ENCODE assay signal across 19 cellular contexts in genomic region chr19:15286688-15287355, GRCh38. TPM values are rescaled to one million over a fixed set of nuclear protein-coding genes. Genes with fewer than 3 reads are reported as not detected.
DNase-seq lines count a peak whose midpoint lies in the region; ATAC-seq lines count a peak whose summit lies in the region.
"Had no signal": no experiment of that assay in that cellular context is flagged by ENCODE, and none has a peak within 500 bp of the region (broad histone marks: within the 10 kb centered on the region; RNA-seq: fewer than 3 reads in every experiment).

No MANE protein-coding gene starts in this region.

- no peak overlapping the region for H3K4me2 ChIP-seq in mesenchymal stem cell (ENCODE audit: low read length, poor library complexity, severe bottlenecking)
- H3K4me2 ChIP-seq: PC-9 had no signal

- no peak overlapping the region for H2AK5ac ChIP-seq in mesenchymal stem cell (ENCODE audit: low read length, severe bottlenecking)

- H3K36me3 Mint-ChIP-seq in activated naive CD4-positive, alpha-beta T cell treated with anti-CD3 and anti-CD28 coated beads, Interleukin-2, amount 50 U/mL, for 24 hours: no peaks in the 10 kb centered on the region
- peaks cover 2% of the 10 kb centered on the region for H3K36me3 Mint-ChIP-seq in activated naive CD4-positive, alpha-beta T cell treated with anti-CD3 and anti-CD28 coated beads, Interleukin-2, amount 10 ng/mL, durations not matched to agents 7 days and 5 days
- peaks cover 0 to 3% of the 10 kb centered on the region in 2 donors for H3K36me3 Mint-ChIP-seq in stimulated activated naive B cell treated with anti-CD40 and anti-IgM and Interleukin-4, amounts not matched to agents 10 μg/mL and 1 μg/mL and 100 μg/mL, for 72 hours
- peaks cover under 1% of the 10 kb centered on the region for H3K36me3 Mint-ChIP-seq in activated T-helper 2 cell treated with anti-CD3 and anti-CD28 coated beads, Interferon-gamma antibody, Interleukin-2, Interleukin-4, amounts not matched to agents 10 μg/mL and 5 μg/mL and 100 μg/mL, durations not matched to agents 14 hours and 24 hours and 36 hours (ENCODE audit: low read depth)

- H2AFZ ChIP-seq in mesenchymal stem cell (ENCODE audit: low read depth, low read length): no peak overlapping the region
- H2AFZ ChIP-seq: PC-9 had no signal

- H3K27ac ChIP-seq in mesenchymal stem cell (ENCODE audit: low read length, poor library complexity, severe bottlenecking): no peak overlapping the region
- H3K27ac ChIP-seq: coronary artery, PC-9, thoracic aorta had no signal

- no peak overlapping the region for H3K18ac ChIP-seq in mesenchymal stem cell (ENCODE audit: low read depth in 1 of 2, low read length in 2 of 2)

- H3K27me3 Mint-ChIP-seq in activated naive CD4-positive, alpha-beta T cell treated with anti-CD3 and anti-CD28 coated beads, Interleukin-2, amount 50 U/mL, for 24 hours: no peaks in the 10 kb centered on the region
- H3K27me3 Mint-ChIP-seq in activated naive CD4-positive, alpha-beta T cell treated with anti-CD3 and anti-CD28 coated beads, Interleukin-2, amount 10 ng/mL, durations not matched to agents 7 days and 5 days: no peaks in the 10 kb centered on the region
- no peaks in the 10 kb centered on the region for H3K27me3 Mint-ChIP-seq in stimulated activated naive B cell treated with anti-CD40 and anti-IgM and Interleukin-4, amounts not matched to agents 10 μg/mL and 1 μg/mL and 100 μg/mL, for 72 hours
- no peaks in the 10 kb centered on the region for H3K27me3 Mint-ChIP-seq in activated T-helper 2 cell treated with anti-CD3 and anti-CD28 coated beads, Interferon-gamma antibody, Interleukin-2, Interleukin-4, amounts not matched to agents 10 μg/mL and 5 μg/mL and 100 μg/mL, durations not matched to agents 14 hours and 24 hours and 36 hours (ENCODE audit: low read depth)

- H3K4me1 ChIP-seq in iPS-15b (ENCODE audit: control insufficient read depth, insufficient read depth, low read length) (peaks cover 42% of the 10 kb centered on the region), mesenchymal stem cell (ENCODE audit: control insufficient read depth, insufficient read depth, low read depth, low read length) (peaks cover 41% of the 10 kb centered on the region)

- H3K14ac ChIP-seq in mesenchymal stem cell (ENCODE audit: low read length in 2 of 2): no peak overlapping the region

- intact Hi-C loops in activated T-helper 2 cell treated with anti-CD3 and anti-CD28 coated beads, Interferon-gamma antibody, Interleukin-2, Interleukin-4, amounts not matched to agents 10 μg/mL and 5 μg/mL and 100 μg/mL, durations not matched to agents 14 hours and 24 hours and 36 hours (cut with micrococcal nuclease): loop anchor here (5.0 kb wide), 2 partner anchors 35 to 90 kb away; partner anchors contain the start of gene AKAP8

- no peak overlapping the region for H3K4me3 ChIP-seq in iPS-15b (ENCODE audit: low read depth, low read length)
- no peak overlapping the region for H3K4me3 ChIP-seq in mesenchymal stem cell (ENCODE audit: insufficient read depth in 1 of 2, low read depth in 1 of 2, low read length in 2 of 2)
- H3K4me3 ChIP-seq: coronary artery, PC-9, thoracic aorta had no signal

- DNase-seq in activated naive CD4-positive, alpha-beta T cell treated with anti-CD3 and anti-CD28 coated beads, Interleukin-2, amount 10 ng/mL, durations not matched to agents 7 days and 5 days: no peak
- DNase-seq in RPMI8226: peak; percentile 52
- DNase-seq in stimulated activated naive B cell treated with anti-CD40 and anti-IgM and Interleukin-4, amounts not matched to agents 10 μg/mL and 1 μg/mL and 100 μg/mL, for 72 hours: no peak
- DNase-seq in AG08396 (ENCODE audit: low spot score): no peak
- no peak for DNase-seq in mesenchymal stem cell
- DNase-seq in activated T-helper 2 cell treated with anti-CD3 and anti-CD28 coated beads, Interferon-gamma antibody, Interleukin-2, Interleukin-4, amounts not matched to agents 10 μg/mL and 5 μg/mL and 100 μg/mL, durations not matched to agents 14 hours and 24 hours and 36 hours (ENCODE audit: low spot score): no peak
- DNase-seq: activated CD4-positive, alpha-beta T cell treated with anti-CD3 and anti-CD28 coated beads for 4 hours; H7; hippocampal formation; kidney; NCI-H2081 treated with DMSO at 0.1 percent for 48 hours; NCI-H526; PC-9; T-helper 9 cell had no signal

- 94% methylated on average over 2 of the region's 4 CpGs for WGBS in mesenchymal stem cell

- H2BK15ac ChIP-seq in mesenchymal stem cell (ENCODE audit: low read depth, poor library complexity, severe bottlenecking): no peak overlapping the region

- peak overlapping the region; percentile 50 for H3K9ac ChIP-seq in iPS-15b (ENCODE audit: low read depth, low read length)
- no peak overlapping the region for H3K9ac ChIP-seq in mesenchymal stem cell (ENCODE audit: low read length)

- H3K36me3 ChIP-seq in iPS-15b (ENCODE audit: control insufficient read depth, insufficient read depth, low read length) (no peaks in the 10 kb centered on the region), mesenchymal stem cell (ENCODE audit: control insufficient read depth in 1 of 2, insufficient read depth in 2 of 2, low read depth in 1 of 2, low read length in 2 of 2) (peaks cover 0 to 2% of the 10 kb centered on the region in 2 experiments)
- H3K36me3 ChIP-seq: thoracic aorta had no signal

- no peak for ATAC-seq in stimulated activated naive B cell treated with anti-CD40 and anti-IgM and Interleukin-4, amounts not matched to agents 10 μg/mL and 1 μg/mL and 100 μg/mL, for 72 hours (replicated peaks)

- H3K9me3 ChIP-seq in iPS-15b (ENCODE audit: control insufficient read depth, insufficient read depth, low read length) (no peaks in the 10 kb centered on the region), mesenchymal stem cell (ENCODE audit: control insufficient read depth, low read length) (no peaks in the 10 kb centered on the region)
- H3K9me3 ChIP-seq: thoracic aorta had no signal

- CTCF ChIA-PET in activated naive CD4-positive, alpha-beta T cell treated with anti-CD3 and anti-CD28 coated beads, Interleukin-2, amount 10 ng/mL, durations not matched to agents 7 days and 5 days (lab: Charles Lee): no interaction called here

- H4K91ac ChIP-seq in mesenchymal stem cell (ENCODE audit: low read length): no peak overlapping the region

- H3K27me3 ChIP-seq in iPS-15b (ENCODE audit: control insufficient read depth, insufficient read depth, low read length): no peaks in the 10 kb centered on the region
- no peaks in the 10 kb centered on the region for H3K27me3 ChIP-seq in mesenchymal stem cell (ENCODE audit: control insufficient read depth in 1 of 2, insufficient read depth in 1 of 2, low read length in 2 of 2)

- H3K27ac Mint-ChIP-seq in activated naive CD4-positive, alpha-beta T cell treated with anti-CD3 and anti-CD28 coated beads, Interleukin-2, amount 50 U/mL, for 24 hours: peak overlapping the region; percentile 65
- H3K27ac Mint-ChIP-seq in activated naive CD4-positive, alpha-beta T cell treated with anti-CD3 and anti-CD28 coated beads, Interleukin-2, amount 10 ng/mL, durations not matched to agents 7 days and 5 days: no peak overlapping the region
- peak overlapping the region; percentile 47 for H3K27ac Mint-ChIP-seq in stimulated activated naive B cell treated with anti-CD40 and anti-IgM and Interleukin-4, amounts not matched to agents 10 μg/mL and 1 μg/mL and 100 μg/mL, for 72 hours
- no peak overlapping the region for H3K27ac Mint-ChIP-seq in activated T-helper 2 cell treated with anti-CD3 and anti-CD28 coated beads, Interferon-gamma antibody, Interleukin-2, Interleukin-4, amounts not matched to agents 10 μg/mL and 5 μg/mL and 100 μg/mL, durations not matched to agents 14 hours and 24 hours and 36 hours

- H3K23ac ChIP-seq in mesenchymal stem cell (ENCODE audit: low read length in 2 of 2): no peak overlapping the region

- H2BK12ac ChIP-seq in mesenchymal stem cell (ENCODE audit: low read length in 2 of 2): no peak overlapping the region

- H3K9me3 Mint-ChIP-seq in activated naive CD4-positive, alpha-beta T cell treated with anti-CD3 and anti-CD28 coated beads, Interleukin-2, amount 50 U/mL, for 24 hours: no peaks in the 10 kb centered on the region
- no peaks in the 10 kb centered on the region for H3K9me3 Mint-ChIP-seq in activated naive CD4-positive, alpha-beta T cell treated with anti-CD3 and anti-CD28 coated beads, Interleukin-2, amount 10 ng/mL, durations not matched to agents 7 days and 5 days
- no peaks in the 10 kb centered on the region for H3K9me3 Mint-ChIP-seq in stimulated activated naive B cell treated with anti-CD40 and anti-IgM and Interleukin-4, amounts not matched to agents 10 μg/mL and 1 μg/mL and 100 μg/mL, for 72 hours
- no peaks in the 10 kb centered on the region for H3K9me3 Mint-ChIP-seq in activated T-helper 2 cell treated with anti-CD3 and anti-CD28 coated beads, Interferon-gamma antibody, Interleukin-2, Interleukin-4, amounts not matched to agents 10 μg/mL and 5 μg/mL and 100 μg/mL, durations not matched to agents 14 hours and 24 hours and 36 hours
- H3K9me3 Mint-ChIP-seq: neural crest cell had no signal

- H3K4ac ChIP-seq in mesenchymal stem cell (ENCODE audit: low read depth in 1 of 2, low read length in 2 of 2): no peak overlapping the region

- H2BK120ac ChIP-seq in mesenchymal stem cell (ENCODE audit: low read depth, low read length): no peak overlapping the region

- H3K4me1 Mint-ChIP-seq in activated naive CD4-positive, alpha-beta T cell treated with anti-CD3 and anti-CD28 coated beads, Interleukin-2, amount 50 U/mL, for 24 hours: peaks cover 98% of the 10 kb centered on the region
- H3K4me1 Mint-ChIP-seq in activated naive CD4-positive, alpha-beta T cell treated with anti-CD3 and anti-CD28 coated beads, Interleukin-2, amount 10 ng/mL, durations not matched to agents 7 days and 5 days: peaks cover 90% of the 10 kb centered on the region
- H3K4me1 Mint-ChIP-seq in stimulated activated naive B cell treated with anti-CD40 and anti-IgM and Interleukin-4, amounts not matched to agents 10 μg/mL and 1 μg/mL and 100 μg/mL, for 72 hours: peaks cover 68 to 96% of the 10 kb centered on the region in 2 donors
- peaks cover 80% of the 10 kb centered on the region for H3K4me1 Mint-ChIP-seq in activated T-helper 2 cell treated with anti-CD3 and anti-CD28 coated beads, Interferon-gamma antibody, Interleukin-2, Interleukin-4, amounts not matched to agents 10 μg/mL and 5 μg/mL and 100 μg/mL, durations not matched to agents 14 hours and 24 hours and 36 hours (ENCODE audit: low read depth)

- peak overlapping the region; percentile 26 for H3K4me3 Mint-ChIP-seq in activated naive CD4-positive, alpha-beta T cell treated with anti-CD3 and anti-CD28 coated beads, Interleukin-2, amount 50 U/mL, for 24 hours
- no peak overlapping the region for H3K4me3 Mint-ChIP-seq in activated naive CD4-positive, alpha-beta T cell treated with anti-CD3 and anti-CD28 coated beads, Interleukin-2, amount 10 ng/mL, durations not matched to agents 7 days and 5 days
- H3K4me3 Mint-ChIP-seq in stimulated activated naive B cell treated with anti-CD40 and anti-IgM and Interleukin-4, amounts not matched to agents 10 μg/mL and 1 μg/mL and 100 μg/mL, for 72 hours: no peak overlapping the region
- no peak overlapping the region for H3K4me3 Mint-ChIP-seq in activated T-helper 2 cell treated with anti-CD3 and anti-CD28 coated beads, Interferon-gamma antibody, Interleukin-2, Interleukin-4, amounts not matched to agents 10 μg/mL and 5 μg/mL and 100 μg/mL, durations not matched to agents 14 hours and 24 hours and 36 hours (ENCODE audit: low read depth)
- H3K4me3 Mint-ChIP-seq: neural crest cell had no signal

- no peaks in the 10 kb centered on the region for H3K79me1 ChIP-seq in mesenchymal stem cell (replicated peaks; ENCODE audit: low read length, poor library complexity, severe bottlenecking)

- no peak overlapping the region for H4K8ac ChIP-seq in mesenchymal stem cell (ENCODE audit: low read length)

- no peak overlapping the region for H2BK5ac ChIP-seq in mesenchymal stem cell (ENCODE audit: low read depth, low read length, poor library complexity, severe bottlenecking)

RNA-seq across cellular contexts. Expression of gene BRD4, which starts 45.5 kb away (rescaled TPM):
- polyA plus RNA-seq in mesenchymal stem cell (2013, experiment 1 of 2): 59.9 TPM
- 57.1 TPM for polyA plus RNA-seq in mesenchymal stem cell (2013, experiment 2 of 2)
- total RNA-seq in activated T-helper 2 cell treated with anti-CD3 and anti-CD28 coated beads, Interferon-gamma antibody, Interleukin-2, Interleukin-4, amounts not matched to agents 10 μg/mL and 5 μg/mL and 100 μg/mL, durations not matched to agents 14 hours and 24 hours and 36 hours: 104 and 108 TPM in 2 replicates

RNA-seq across cellular contexts. Expression of gene EPHX3, which starts 54.6 kb away (rescaled TPM):
- polyA plus RNA-seq in mesenchymal stem cell (2013, experiment 1 of 2): 0.01 TPM
- not detected for polyA plus RNA-seq in mesenchymal stem cell (2013, experiment 2 of 2)
- total RNA-seq in activated T-helper 2 cell treated with anti-CD3 and anti-CD28 coated beads, Interferon-gamma antibody, Interleukin-2, Interleukin-4, amounts not matched to agents 10 μg/mL and 5 μg/mL and 100 μg/mL, durations not matched to agents 14 hours and 24 hours and 36 hours: 0.16 TPM in 1 of 2 replicates, not detected in the other

Comparison
In these comparisons a context has a peak if more than half of its experiments do, and no peak if none do; other contexts are left out.
1. H3K27ac Mint-ChIP-seq: peak in activated naive CD4-positive, alpha-beta T cell treated with anti-CD3 and anti-CD28 coated beads, Interleukin-2, amount 50 U/mL, for 24 hours (single experiment) and stimulated activated naive B cell treated with anti-CD40 and anti-IgM and Interleukin-4, amounts not matched to agents 10 μg/mL and 1 μg/mL and 100 μg/mL, for 72 hours (single experiment); none in activated naive CD4-positive, alpha-beta T cell treated with anti-CD3 and anti-CD28 coated beads, Interleukin-2, amount 10 ng/mL, durations not matched to agents 7 days and 5 days (single experiment) and activated T-helper 2 cell treated with anti-CD3 and anti-CD28 coated beads, Interferon-gamma antibody, Interleukin-2, Interleukin-4, amounts not matched to agents 10 μg/mL and 5 μg/mL and 100 μg/mL, durations not matched to agents 14 hours and 24 hours and 36 hours (single experiment).